ENCODE assay signal across 9 cellular contexts in the genomic region with DNA sequence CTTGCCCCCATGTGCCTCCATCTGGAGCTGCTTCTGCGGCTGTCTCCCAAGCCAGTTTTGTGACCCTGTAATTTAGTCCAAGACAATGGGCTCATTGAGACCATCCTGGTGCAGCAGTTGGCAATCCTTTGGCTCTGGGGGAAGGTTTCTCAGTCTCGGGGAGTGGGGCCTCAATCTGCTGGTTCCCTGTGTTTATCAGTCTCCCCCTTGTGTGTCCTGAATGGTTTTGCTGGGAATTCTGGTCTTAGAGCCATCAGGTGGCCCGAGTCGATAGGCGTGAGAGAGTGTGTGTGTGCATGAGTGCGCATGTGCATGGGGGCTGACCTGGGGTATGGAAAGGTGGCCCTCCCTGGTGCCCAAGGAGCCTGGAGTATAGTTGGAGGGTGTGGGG.
DNase-seq lines count a peak whose midpoint lies in the region; ATAC-seq and FAIRE-seq lines count a peak whose summit lies in the region.
"Had no signal": no experiment of that assay in that cellular context is flagged by ENCODE, and none has a peak within 500 bp of the region (broad histone marks: within the 10 kb centered on the region; RNA-seq: fewer than 3 reads in every experiment).

No MANE protein-coding gene starts in this region.

- no peaks in the 10 kb centered on the region for H3K9me3 Mint-ChIP-seq in CD4-positive, alpha-beta memory T cell

- no peaks in the 10 kb centered on the region for H3K27me3 Mint-ChIP-seq in CD4-positive, alpha-beta memory T cell

- peak overlapping the region; percentile 2 for H3K14ac ChIP-seq in trophoblast cell (ENCODE audit: low read length)

- peak overlapping the region; percentile 68 for H3K27ac ChIP-seq in CD4-positive, alpha-beta memory T cell (ENCODE audit: low read depth, low read length)
- H3K27ac ChIP-seq in SJCRH30, result peak overlapping the region; percentile 69
- H3K27ac ChIP-seq in esophagus (ENCODE audit: low read depth in 2 of 2, low read length in 1 of 2), result peak overlapping the region; percentile 92 to 95
- no peak overlapping the region for H3K27ac ChIP-seq in trophoblast cell (ENCODE audit: low read depth, low read length)

- peak overlapping the region; percentile 10 for H3K18ac ChIP-seq in trophoblast cell (ENCODE audit: low read length)

- no peak overlapping the region for H3K9ac ChIP-seq in trophoblast cell (ENCODE audit: low read length)

- peaks cover 47 to 89% (median 70%) of the 10 kb centered on the region in 4 donors for H3K4me1 Mint-ChIP-seq in CD4-positive, alpha-beta memory T cell

- no peak for DNase-seq in CD4-positive, alpha-beta memory T cell
- DNase-seq in SJCRH30, result peak; percentile 66 to 86
- no peak for DNase-seq in trophoblast cell
- DNase-seq in HTR-8/SVneo (ENCODE audit: insufficient read length, low spot score), result no peak
- no peak for DNase-seq in hippocampal formation (lab: John Stamatoyannopoulos, UW)
- DNase-seq: SHP77 had no signal

- H3K79me2 ChIP-seq in trophoblast cell (ENCODE audit: control insufficient read depth, insufficient read depth, low read length, poor library complexity), result peaks cover 16% of the 10 kb centered on the region

- CTCF ChIA-PET in CD4-positive, alpha-beta memory T cell (lab: Charles Lee; ENCODE audit: partially characterized antibody), result interaction anchor here (1.0 to 4.6 kb wide), 11 partner anchors 15 to 120 kb away, joined by 4 to 63 read pairs (median 5); no protein-coding TSS in a partner anchor

- H2BK12ac ChIP-seq in trophoblast cell (ENCODE audit: low read length), result no peak overlapping the region

- POLR2A ChIA-PET in CD4-positive, alpha-beta memory T cell (lab: Charles Lee; ENCODE audit: partially characterized antibody), result interaction anchor here (0.9 to 97.0 kb wide), 20 partner anchors 9 to 583 kb away, joined by 3 to 6031 read pairs (median 5); a partner anchor contains a TSS

- WGBS in esophagus, 2 donors, result 63 to 75% methylated on average over 6 of the region's 6 CpGs
- WGBS in trophoblast cell (ENCODE audit: extremely low coverage, insufficient coverage, insufficient read length), result no CpG with 5 or more reads among the region's 6 CpGs

- peak overlapping the region; percentile 67 for H3K4me2 ChIP-seq in trophoblast cell (ENCODE audit: low read length)

- no peaks in the 10 kb centered on the region for H3K27me3 ChIP-seq in CD4-positive, alpha-beta memory T cell (ENCODE audit: insufficient read depth, low read length)
- H3K27me3 ChIP-seq in SJCRH30 (no peaks in the 10 kb centered on the region), esophagus (ENCODE audit: control insufficient read depth in 1 of 2, insufficient read depth in 2 of 2, low read length in 2 of 2) (no peaks in the 10 kb centered on the region), trophoblast cell (ENCODE audit: insufficient read depth, low read length) (no peaks in the 10 kb centered on the region)

- no peak overlapping the region for H4K12ac ChIP-seq in trophoblast cell (ENCODE audit: low read depth, low read length)

- no peak overlapping the region for H2AFZ ChIP-seq in trophoblast cell (ENCODE audit: insufficient read depth, low read length, poor library complexity)

- H3K36me3 Mint-ChIP-seq in CD4-positive, alpha-beta memory T cell, result peaks cover 3 to 30% of the 10 kb centered on the region in 2 donors

- H3K4ac ChIP-seq in trophoblast cell (ENCODE audit: low read depth, low read length), result peak overlapping the region; percentile 23

- peak overlapping the region; percentile 97 to 100 (median 99) for H3K27ac Mint-ChIP-seq in CD4-positive, alpha-beta memory T cell

- no peaks in the 10 kb centered on the region for H3K9me3 ChIP-seq in CD4-positive, alpha-beta memory T cell (ENCODE audit: control insufficient read depth in 1 of 2, low read length in 2 of 2)
- no peaks in the 10 kb centered on the region for H3K9me3 ChIP-seq in SJCRH30 (replicated peaks)
- no peaks in the 10 kb centered on the region for H3K9me3 ChIP-seq in esophagus (ENCODE audit: control insufficient read depth in 2 of 2, insufficient read depth in 1 of 2, low read depth in 1 of 2, low read length in 1 of 2)
- H3K9me3 ChIP-seq in trophoblast cell (ENCODE audit: insufficient read depth, low read depth, low read length), result no peaks in the 10 kb centered on the region

- H2AK5ac ChIP-seq in trophoblast cell (ENCODE audit: low read length), result peak overlapping the region; percentile 6

- intact Hi-C loops in CD4-positive, alpha-beta memory T cell (cut with micrococcal nuclease), result no loop called here

- H3K36me3 ChIP-seq in CD4-positive, alpha-beta memory T cell (ENCODE audit: insufficient read depth, low read length), result no peaks in the 10 kb centered on the region
- H3K36me3 ChIP-seq in SJCRH30, result no peaks in the 10 kb centered on the region
- H3K36me3 ChIP-seq in esophagus (ENCODE audit: control insufficient read depth in 2 of 2, insufficient read depth in 2 of 2, low read length in 1 of 2), result peaks cover 0 to 2% of the 10 kb centered on the region in 2 donors
- peaks cover 0 to 2% of the 10 kb centered on the region in 2 experiments for H3K36me3 ChIP-seq in trophoblast cell (ENCODE audit: control insufficient read depth in 1 of 2, insufficient read depth in 2 of 2, low read length in 2 of 2)

- H3K4me1 ChIP-seq in CD4-positive, alpha-beta memory T cell (ENCODE audit: insufficient read depth, low read length), result peaks cover 81% of the 10 kb centered on the region
- peaks cover 54% of the 10 kb centered on the region for H3K4me1 ChIP-seq in SJCRH30
- peaks cover 11 to 35% of the 10 kb centered on the region in 2 donors for H3K4me1 ChIP-seq in esophagus (ENCODE audit: control insufficient read depth in 2 of 2, insufficient read depth in 2 of 2, low read length in 1 of 2)
- H3K4me1 ChIP-seq in trophoblast cell (ENCODE audit: control insufficient read depth in 1 of 2, insufficient read depth in 2 of 2, low read length in 2 of 2), result peaks cover 32 to 35% of the 10 kb centered on the region in 2 experiments

- peak overlapping the region; percentile 100 for H3K4me3 Mint-ChIP-seq in CD4-positive, alpha-beta memory T cell

- ATAC-seq in GM21515 (IDR thresholded peaks at IDR 0.05; ENCODE audit: unreplicated experiment) (no peak), HG03520 (IDR thresholded peaks at IDR 0.05; ENCODE audit: unreplicated experiment) (no peak)

- no peak overlapping the region for H2BK120ac ChIP-seq in trophoblast cell (ENCODE audit: insufficient read depth, low read length, poor library complexity)

- H3K79me1 ChIP-seq in trophoblast cell (ENCODE audit: low read length), result peaks cover 24% of the 10 kb centered on the region

- H4K91ac ChIP-seq in trophoblast cell (ENCODE audit: low read depth, low read length), result peak overlapping the region; percentile 0

- no peak overlapping the region for H2BK5ac ChIP-seq in trophoblast cell (ENCODE audit: low read depth, low read length, poor library complexity)

- H3K4me3 ChIP-seq in CD4-positive, alpha-beta memory T cell (ENCODE audit: low read length in 2 of 2), result peak overlapping the region; percentile 86 to 95
- H3K4me3 ChIP-seq in SJCRH30, result peak overlapping the region; percentile 80
- H3K4me3 ChIP-seq in esophagus (ENCODE audit: low read depth in 1 of 2, low read length in 2 of 2), result no peak overlapping the region
- no peak overlapping the region for H3K4me3 ChIP-seq in trophoblast cell (ENCODE audit: low read depth, low read length)

- peak overlapping the region; percentile 2 for H4K8ac ChIP-seq in trophoblast cell (ENCODE audit: low read depth, low read length)

- H3K23ac ChIP-seq in trophoblast cell (ENCODE audit: low read length), result no peak overlapping the region

- FAIRE-seq in HTR-8/SVneo (lab: Jason Lieb, UNC), result no peak

Comparison
In these comparisons a context has a peak if more than half of its experiments do, and no peak if none do; other contexts are left out.
1. DNase-seq: peak in SJCRH30 (2 of 2); none in CD4-positive, alpha-beta memory T cell (0 of 5), trophoblast cell (0 of 2), HTR-8/SVneo (single experiment) and hippocampal formation (0 of 2).
2. H3K4me3 ChIP-seq: peak in CD4-positive, alpha-beta memory T cell (2 of 2) and SJCRH30 (single experiment); none in esophagus (0 of 2) and trophoblast cell (single experiment).